ENCODE assay signal across 8 cellular contexts in genomic region chr7:12623885-12624498, GRCh38. TPM values are rescaled to one million over a fixed set of nuclear protein-coding genes. Genes with fewer than 3 reads are reported as not detected.
DNase-seq lines count a peak whose midpoint lies in the region; TF ChIP-seq lines count a peak whose summit lies in the region.

No MANE protein-coding gene starts in this region.

- TF ChIP-seq POLR2A in ovary (IDR thresholded peaks at IDR 0.05), result no peak

- no peak for DNase-seq in right atrium auricular region (ENCODE audit: low spot score)
- DNase-seq in cardiac septum (ENCODE audit: low spot score), result no peak
- peak; percentile 51 for DNase-seq in KBM-7
- peak; percentile 56 for DNase-seq in SW480 (ENCODE audit: low spot score)
- peak; percentile 51 for DNase-seq in kidney glomerular epithelial cell (lab: John Stamatoyannopoulos, UW)
- no peak for DNase-seq in ovary
- DNase-seq in NCI-H1930 (lab: John Stamatoyannopoulos, UW), result no peak
- no peak for DNase-seq in GOT3 (lab: John Stamatoyannopoulos, UW)

- intact Hi-C loops in cardiac septum (cut with DNase I) (loop anchor here (10.0 kb wide), 1 partner anchor 99 kb away; no protein-coding TSS in a partner anchor), ovary (cut with DNase I) (no loop called here)

- 10 to 13% (median 12%) methylated on average over 1 of the region's 1 CpG for WGBS in ovary, 3 donors

- H3K27ac ChIP-seq in right atrium auricular region (no peak overlapping the region), ovary (no peak overlapping the region)

- H3K36me3 ChIP-seq in right atrium auricular region (no peaks in the 10 kb centered on the region), ovary (no peaks in the 10 kb centered on the region)

- H3K27me3 ChIP-seq in right atrium auricular region (no peaks in the 10 kb centered on the region), ovary (no peaks in the 10 kb centered on the region)

- H3K4me1 ChIP-seq in right atrium auricular region (no peaks in the 10 kb centered on the region), ovary (ENCODE audit: insufficient read depth) (no peaks in the 10 kb centered on the region)

- in situ Hi-C loops in KBM-7 (cut with MboI; ENCODE audit: low pct_unique_long_range_greater_than_20kb, low sequenced_read_pairs), result no loop called here

- TF ChIP-seq CTCF in right atrium auricular region (IDR thresholded peaks at IDR 0.05) (peak; percentile 58 to 79), ovary (IDR thresholded peaks at IDR 0.05) (no peak)

- no peak for TF ChIP-seq EP300 in ovary (IDR thresholded peaks at IDR 0.05)

- H3K4me3 ChIP-seq in right atrium auricular region, result no peak overlapping the region
- no peak overlapping the region for H3K4me3 ChIP-seq in ovary

- H3K9me3 ChIP-seq in right atrium auricular region (no peaks in the 10 kb centered on the region), ovary (no peaks in the 10 kb centered on the region)

RNA-seq across cellular contexts. Expression of gene SCIN, which starts 53.5 kb away (rescaled TPM):
- total RNA-seq in right atrium auricular region (under 1 TPM; 0.67 to 0.93 TPM), cardiac septum (not detected), ovary (1 to 10 TPM; 1.3 to 5.1 (median 2.0) TPM)
- 1 to 10 TPM; 2.2 to 2.5 TPM for polyA plus RNA-seq in ovary

Comparison
In these comparisons a context has a peak if more than half of its experiments do, and no peak if none do; other contexts are left out.
1. DNase-seq: peak in KBM-7 (single experiment), SW480 (single experiment) and kidney glomerular epithelial cell (single experiment); none in right atrium auricular region (single experiment), cardiac septum (single experiment), ovary (0 of 5), NCI-H1930 (0 of 2) and GOT3 (single experiment).
2. CTCF ChIP-seq: peak in right atrium auricular region (2 of 2); none in ovary (0 of 3).